In the genomic region with DNA sequence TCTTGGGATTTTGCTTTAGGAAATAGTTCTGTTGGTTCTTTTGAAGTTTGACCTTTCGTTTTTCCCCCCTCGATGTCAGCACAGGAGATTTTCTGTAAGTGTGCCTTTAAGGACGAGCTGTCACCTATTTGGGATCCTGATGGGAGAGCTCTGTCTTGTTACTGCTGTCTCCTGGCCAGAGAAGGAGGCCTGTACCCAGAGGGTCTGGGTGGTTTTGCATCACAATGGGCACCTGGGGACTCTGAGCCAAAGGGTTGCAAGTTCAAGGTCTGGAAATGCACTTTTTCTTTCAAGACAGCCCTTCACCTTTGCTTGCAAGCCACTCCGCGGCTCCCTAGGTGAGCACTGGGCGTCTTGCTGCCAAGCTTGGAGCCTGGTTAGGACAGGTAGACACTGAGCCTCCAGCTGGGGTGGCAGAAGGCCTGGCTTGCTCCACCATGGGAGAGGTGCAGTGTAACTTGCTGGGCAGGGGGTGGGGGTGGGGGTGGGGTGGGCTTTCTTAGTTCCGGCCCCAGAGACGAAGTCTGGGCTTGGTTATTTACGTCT, we compare ENCODE assay signal across 18 cellular contexts. TPM values are rescaled to one million over a fixed set of nuclear protein-coding genes. Genes with fewer than 3 reads are reported as not detected.
DNase-seq lines count a peak whose midpoint lies in the region; ATAC-seq, FAIRE-seq and TF ChIP-seq lines count a peak whose summit lies in the region.
"Had no signal": no experiment of that assay in that cellular context is flagged by ENCODE, and none has a peak within 500 bp of the region (broad histone marks: within the 10 kb centered on the region; RNA-seq: fewer than 3 reads in every experiment).

No MANE protein-coding gene starts in this region.

- no peak for ATAC-seq in RWPE2 (ENCODE audit: low read depth)
- no peak for ATAC-seq in HG03025 (IDR thresholded peaks at IDR 0.05; ENCODE audit: low FRiP score, unreplicated experiment)
- ATAC-seq: CD8-positive, alpha-beta T cell; K562; Right ventricle myocardium inferior had no signal

- H3K23ac ChIP-seq in mesendoderm (ENCODE audit: low read length): no peak overlapping the region

- WGBS in endodermal cell (ENCODE audit: insufficient coverage in 1 of 2, insufficient read length in 1 of 2), 2 experiments: 19 to 22% methylated on average over 3 to 7 of the region's 9 CpGs
- WGBS in mesendoderm (ENCODE audit: extremely low coverage, insufficient coverage, low lambda C conversion rate): no CpG with 5 or more reads among the region's 9 CpGs

- no peaks in the 10 kb centered on the region for H3K79me2 ChIP-seq in mesendoderm (ENCODE audit: control insufficient read depth, insufficient read depth, low read length)

- no peak overlapping the region for H3K4ac ChIP-seq in mesendoderm (ENCODE audit: low read depth, low read length)

- peak overlapping the region; percentile 22 for H3K56ac ChIP-seq in mesendoderm (ENCODE audit: low read length)

- TF ChIP-seq CTCF in RWPE2 (IDR thresholded peaks at IDR 0.05; ENCODE audit: poor library complexity, severe bottlenecking) (no peak), endodermal cell (conservative IDR thresholded peaks at IDR 0.05) (no peak), A673 (conservative IDR thresholded peaks at IDR 0.05; ENCODE audit: low read depth, low read length) (no peak)

- H3K4me1 ChIP-seq in RWPE2 (ENCODE audit: insufficient read depth, poor library complexity, severe bottlenecking): peaks cover 23% of the 10 kb centered on the region
- peaks cover 26% of the 10 kb centered on the region for H3K4me1 ChIP-seq in endodermal cell (ENCODE audit: control insufficient read depth, insufficient read depth, low read length)
- H3K4me1 ChIP-seq in mesendoderm (ENCODE audit: control insufficient read depth, low read depth, low read length): peaks cover 7% of the 10 kb centered on the region
- H3K4me1 ChIP-seq in A673 (ENCODE audit: insufficient read depth, low read length, poor library complexity, severe bottlenecking): no peaks in the 10 kb centered on the region
- H3K4me1 ChIP-seq: HAP-1 had no signal

- FAIRE-seq in RCC 7860 (lab: Jason Lieb, UNC): no peak
- FAIRE-seq: D721Med, K562 had no signal

- H3K79me1 ChIP-seq in mesendoderm (ENCODE audit: low read length): no peaks in the 10 kb centered on the region

- no peak overlapping the region for H2BK15ac ChIP-seq in mesendoderm (replicated peaks; ENCODE audit: low read depth)

- H3K27ac ChIP-seq in RWPE2 (ENCODE audit: poor library complexity, severe bottlenecking): peak overlapping the region; percentile 44
- no peak overlapping the region for H3K27ac ChIP-seq in endodermal cell (ENCODE audit: low read depth, low read length)
- no peak overlapping the region for H3K27ac ChIP-seq in mesendoderm (ENCODE audit: low read depth, low read length)
- no peak overlapping the region for H3K27ac ChIP-seq in A673 (ENCODE audit: low read depth, low read length, poor library complexity, severe bottlenecking)
- H3K27ac ChIP-seq: PC-9, SK-N-MC had no signal

- H3K9me3 Mint-ChIP-seq in endodermal cell: no peaks in the 10 kb centered on the region
- H3K9me3 Mint-ChIP-seq: CD8-positive, alpha-beta T cell had no signal

- H3K36me3 Mint-ChIP-seq in endodermal cell (ENCODE audit: low read depth): peaks cover 5% of the 10 kb centered on the region
- H3K36me3 Mint-ChIP-seq: CD8-positive, alpha-beta T cell had no signal

- CTCF ChIA-PET in A673 (lab: Charles Lee): no interaction called here

- no peak overlapping the region for H4K8ac ChIP-seq in mesendoderm (ENCODE audit: low read depth, low read length)

- H3K36me3 ChIP-seq in RWPE2 (ENCODE audit: low read depth) (no peaks in the 10 kb centered on the region), endodermal cell (ENCODE audit: control insufficient read depth, insufficient read depth, low read length) (peaks cover 10% of the 10 kb centered on the region), mesendoderm (ENCODE audit: control insufficient read depth, insufficient read depth, low read length) (no peaks in the 10 kb centered on the region), A673 (ENCODE audit: insufficient read depth, low read length, poor library complexity, severe bottlenecking) (no peaks in the 10 kb centered on the region)
- H3K36me3 ChIP-seq: HAP-1 had no signal

- no peak overlapping the region for H2AK5ac ChIP-seq in mesendoderm (ENCODE audit: low read length)

- H3K27me3 ChIP-seq in RWPE2 (ENCODE audit: insufficient read depth, poor library complexity, severe bottlenecking) (no peaks in the 10 kb centered on the region), endodermal cell (ENCODE audit: control insufficient read depth, insufficient read depth, low read length, poor library complexity, severe bottlenecking) (peaks cover 15% of the 10 kb centered on the region), mesendoderm (ENCODE audit: insufficient read depth, low read length, poor library complexity) (peaks cover 18% of the 10 kb centered on the region), A673 (replicated peaks; ENCODE audit: insufficient read depth, low read depth, low read length, poor library complexity) (peaks cover 59% of the 10 kb centered on the region)

- H2BK120ac ChIP-seq in mesendoderm (ENCODE audit: low read depth, low read length): no peak overlapping the region

- H3K9ac ChIP-seq in endodermal cell (ENCODE audit: extremely low read depth, low read length, poor library complexity, severe bottlenecking): no peak overlapping the region
- H3K9ac ChIP-seq in mesendoderm (ENCODE audit: low read length): no peak overlapping the region

- H3K4me3 ChIP-seq in RWPE2 (ENCODE audit: severe bottlenecking): no peak overlapping the region
- peak overlapping the region; percentile 95 for H3K4me3 ChIP-seq in endodermal cell (ENCODE audit: low read length)
- no peak overlapping the region for H3K4me3 ChIP-seq in mesendoderm (ENCODE audit: low read length)
- H3K4me3 ChIP-seq in A673 (ENCODE audit: low read depth, low read length, poor library complexity, severe bottlenecking): no peak overlapping the region
- H3K4me3 ChIP-seq: HAP-1, K562, PC-9, SK-N-MC had no signal

- H3K27ac Mint-ChIP-seq in endodermal cell: no peak overlapping the region
- H3K27ac Mint-ChIP-seq: CD8-positive, alpha-beta T cell had no signal

- H3K4me1 Mint-ChIP-seq in endodermal cell: peaks cover 53% of the 10 kb centered on the region

- POLR2A ChIA-PET in A673 (lab: Charles Lee; ENCODE audit: low non-redundant PET): no interaction called here

- intact Hi-C loops in A673 (cut with micrococcal nuclease; ENCODE audit: unreplicated experiment): no loop called here

- no peak for DNase-seq in RWPE2 (ENCODE audit: low spot score)
- DNase-seq in endodermal cell: peak; percentile 74
- DNase-seq in mesendoderm: peak; percentile 50
- DNase-seq in A673 (ENCODE audit: low spot score): no peak
- no peak for DNase-seq in RCC 7860 (ENCODE audit: low spot score)
- DNase-seq in activated CD4-positive, alpha-beta T cell treated with anti-CD3 and anti-CD28 coated beads for 4 hours: no peak
- DNase-seq: CD8-positive, alpha-beta T cell; DND-41; NCI-H1436; NCI-H2081; NCI-H446; PC-9 had no signal

- H3K9me3 ChIP-seq in RWPE2 (ENCODE audit: severe bottlenecking) (peaks cover 3% of the 10 kb centered on the region), endodermal cell (ENCODE audit: control insufficient read depth, low read length) (no peaks in the 10 kb centered on the region), A673 (ENCODE audit: low read depth, low read length, poor library complexity, severe bottlenecking) (no peaks in the 10 kb centered on the region)
- H3K9me3 ChIP-seq: HAP-1 had no signal

- H3K4me2 ChIP-seq in mesendoderm (ENCODE audit: low read length): no peak overlapping the region
- H3K4me2 ChIP-seq: PC-9 had no signal

- peak overlapping the region; percentile 60 for H3K4me3 Mint-ChIP-seq in endodermal cell

- H2BK5ac ChIP-seq in mesendoderm (ENCODE audit: low read length): no peak overlapping the region

- peaks cover 48% of the 10 kb centered on the region for H3K27me3 Mint-ChIP-seq in endodermal cell (ENCODE audit: insufficient read depth)

- BruUV-seq in A673 (replicated peaks; lab: Mats Ljungman, UMichigan): no TSS peak

- no peak overlapping the region for H3K18ac ChIP-seq in mesendoderm (ENCODE audit: low read length)

- H4K5ac ChIP-seq in mesendoderm (ENCODE audit: low read length): no peak overlapping the region

RNA-seq across cellular contexts. Expression of a gene that starts 2.9 kb away (rescaled TPM):
- total RNA-seq in endodermal cell (10 to 100 TPM; 19.4 to 22.1 TPM), A673 (2021) (not detected in 2 replicates)
- 5.5 TPM for polyA plus RNA-seq in endodermal cell (2013, experiment 1 of 2)
- polyA plus RNA-seq in endodermal cell (2013, experiment 2 of 2): 6.1 TPM
- 1.8 TPM for polyA plus RNA-seq in mesendoderm (2013, experiment 1 of 2)
- 2.2 TPM for polyA plus RNA-seq in mesendoderm (2013, experiment 2 of 2)
- total RNA-seq: K562, PC-9, Right ventricle myocardium inferior had no signal
- polyA plus RNA-seq: K562 had no signal

Comparison
In these comparisons a context has a peak if more than half of its experiments do, and no peak if none do; other contexts are left out.
1. DNase-seq: peak in endodermal cell (single experiment) and mesendoderm (single experiment); none in RWPE2 (single experiment), A673 (single experiment), RCC 7860 (single experiment) and activated CD4-positive, alpha-beta T cell treated with anti-CD3 and anti-CD28 coated beads for 4 hours (0 of 2).
2. RNA of a gene that starts 2.9 kb away (total RNA-seq): 19.4 to 22.1 TPM in endodermal cell; not detected in A673; every median in the first group is over 10 times any median in the second.